Comparison of ENCODE assay signal across 8 cellular contexts in genomic region chr20:17968366-17969275, GRCh38. TPM values are rescaled to one million over a fixed set of nuclear protein-coding genes. Genes with fewer than 3 reads are reported as not detected.
DNase-seq lines count a peak whose midpoint lies in the region; ATAC-seq and TF ChIP-seq lines count a peak whose summit lies in the region.

TSS of gene MGME1 (plus strand) at chr20:17969018. CDS start at chr20:17969860, 842 bp downstream.
TSS of gene SNX5 (minus strand) at chr20:17968794. CDS start at chr20:17968425, 369 bp downstream.

- H3K27ac ChIP-seq in ACC112 (ENCODE audit: low read depth, low read length) (peak within 1 kb of the TSS; percentile 98), VCaP (peak within 1 kb of the TSS; percentile 100), breast epithelium (peak within 1 kb of the TSS; percentile 96 to 97), skeletal muscle tissue (ENCODE audit: low read depth, low read length) (peak within 1 kb of the TSS; percentile 96)

- peak within 1 kb of the TSS; percentile 96 for H3K4me3 ChIP-seq in ACC112 (ENCODE audit: low read depth, low read length)
- peak within 1 kb of the TSS; percentile 85 to 91 (median 91) for H3K4me3 ChIP-seq in breast epithelium
- H3K4me3 ChIP-seq in iPS-18c (ENCODE audit: insufficient read depth, low read depth, low read length), result peak within 1 kb of the TSS; percentile 73
- H3K4me3 ChIP-seq in skeletal muscle tissue (ENCODE audit: low read length in 3 of 3), result peak within 1 kb of the TSS; percentile 97 to 98 (median 98)

- DNase-seq in NCI-H2196 treated with DMSO at 0.1 percent for 48 hours (lab: John Stamatoyannopoulos, UW; ENCODE audit: unreplicated experiment) (peak; percentile 98), breast epithelium (ENCODE audit: low spot score in 2 of 2) (peak; percentile 96)

- peak within 1 kb of the TSS; percentile 93 to 97 (median 95) for H3K9ac ChIP-seq in skeletal muscle tissue (ENCODE audit: low read depth in 1 of 3, low read length in 3 of 3)

- intact Hi-C loops in breast epithelium (cut with DNase I; ENCODE audit: low total_unique reads), result no loop called here

- peak within 1 kb of the TSS; percentile 62 for H2AFZ ChIP-seq in ACC112 (ENCODE audit: low read length, unreplicated experiment)

- TF ChIP-seq CTCF in VCaP (conservative IDR thresholded peaks at IDR 0.05) (no peak), breast epithelium (IDR thresholded peaks at IDR 0.05) (no peak)

- ATAC-seq in GM18870 (IDR thresholded peaks at IDR 0.05; ENCODE audit: unreplicated experiment), result peak; percentile 83
- peak; percentile 84 for ATAC-seq in HG03135 (IDR thresholded peaks at IDR 0.05; ENCODE audit: unreplicated experiment)

- H3K9me3 ChIP-seq in breast epithelium (no peaks in the 10 kb centered on the region), iPS-18c (ENCODE audit: control insufficient read depth, insufficient read depth, low read length) (no peaks in the 10 kb centered on the region), skeletal muscle tissue (ENCODE audit: control insufficient read depth in 3 of 3, low read length in 3 of 3) (no peaks in the 10 kb centered on the region)

- H3K79me2 ChIP-seq in ACC112 (ENCODE audit: control insufficient read depth, insufficient read depth, low read length, unreplicated experiment), result peaks cover 96% of the 10 kb centered on the region

- H3K27me3 ChIP-seq in ACC112 (ENCODE audit: insufficient read depth, low read length) (no peaks in the 10 kb centered on the region), breast epithelium (no peaks in the 10 kb centered on the region), skeletal muscle tissue (ENCODE audit: control insufficient read depth in 3 of 3, insufficient read depth in 3 of 3, low read length in 3 of 3) (no peaks in the 10 kb centered on the region)

- H3K36me3 ChIP-seq in ACC112 (ENCODE audit: insufficient read depth, low read length) (peaks cover 9% of the 10 kb centered on the region; the same call in 1 of the 2 replicates), breast epithelium (no peaks in the 10 kb centered on the region), skeletal muscle tissue (ENCODE audit: control insufficient read depth in 3 of 3, insufficient read depth in 3 of 3, low read length in 3 of 3) (peaks cover 0 to under 1% (median 0%) of the 10 kb centered on the region in 3 donors)

- peak; percentile 66 for TF ChIP-seq POLR2A in breast epithelium (IDR thresholded peaks at IDR 0.05)

- peaks cover 34% of the 10 kb centered on the region for H3K4me1 ChIP-seq in ACC112 (ENCODE audit: control insufficient read depth, insufficient read depth, low read length, unreplicated experiment)
- peaks cover 0 to 8% of the 10 kb centered on the region in 2 donors for H3K4me1 ChIP-seq in breast epithelium
- peaks cover 35 to 64% (median 48%) of the 10 kb centered on the region in 3 donors for H3K4me1 ChIP-seq in skeletal muscle tissue (ENCODE audit: control insufficient read depth in 3 of 3, insufficient read depth in 3 of 3, low read length in 3 of 3)

RNA-seq across cellular contexts. Expression of gene MGME1, which starts in this region (rescaled TPM):
- 10 to 100 TPM in 2 of 3 donors, 1 to 10 TPM in 1; 7.8 to 26.2 (median 18.7) TPM for total RNA-seq in breast epithelium
- 6.8 TPM for total RNA-seq in skeletal muscle tissue

RNA-seq across cellular contexts. Expression of gene SNX5, which starts in this region (rescaled TPM):
- 100 to 1,000 TPM in 2 of 3 donors, 10 to 100 TPM in 1; 96.7 to 127 (median 122) TPM for total RNA-seq in breast epithelium
- total RNA-seq in skeletal muscle tissue, result 95.0 TPM

Comparison
In these comparisons a context has a peak if more than half of its experiments do, and no peak if none do; other contexts are left out.
1. Peak in every context shown above with its lines: DNase-seq, ATAC-seq, H3K4me3 ChIP-seq and H3K27ac ChIP-seq.